In genomic region chr10:24360286-24361127, GRCh38 we compare ENCODE assay signal across 8 cellular contexts.
DNase-seq lines count a peak whose midpoint lies in the region; ATAC-seq and TF ChIP-seq lines count a peak whose summit lies in the region.

No MANE protein-coding gene starts in this region.

- no peaks in the 10 kb centered on the region for H3K27me3 Mint-ChIP-seq in brain

- H3K27ac Mint-ChIP-seq in brain = peak overlapping the region in 4 of 5 experiments; percentile 4 to 82 (median 80)
- no peak overlapping the region for H3K27ac Mint-ChIP-seq in stimulated activated effector memory CD8-positive, alpha-beta T cell treated with anti-CD3 and anti-CD28 coated beads, Interleukin-12 subunit alpha, Interleukin-12 subunit beta, amount 100 ng/mL, for 72 hours

- no peaks in the 10 kb centered on the region for H3K36me3 Mint-ChIP-seq in brain
- no peaks in the 10 kb centered on the region for H3K36me3 Mint-ChIP-seq in stimulated activated effector memory CD8-positive, alpha-beta T cell treated with anti-CD3 and anti-CD28 coated beads, Interleukin-12 subunit alpha, Interleukin-12 subunit beta, amount 100 ng/mL, for 72 hours

- peak overlapping the region in 1 of 5 experiments; percentile 60 for H3K4me3 Mint-ChIP-seq in brain
- H3K4me3 Mint-ChIP-seq in stimulated activated effector memory CD8-positive, alpha-beta T cell treated with anti-CD3 and anti-CD28 coated beads, Interleukin-12 subunit alpha, Interleukin-12 subunit beta, amount 100 ng/mL, for 72 hours = no peak overlapping the region

- no peaks in the 10 kb centered on the region for H3K9me3 Mint-ChIP-seq in brain
- H3K9me3 Mint-ChIP-seq in stimulated activated effector memory CD8-positive, alpha-beta T cell treated with anti-CD3 and anti-CD28 coated beads, Interleukin-12 subunit alpha, Interleukin-12 subunit beta, amount 100 ng/mL, for 72 hours = no peaks in the 10 kb centered on the region

- DNase-seq in AML-193 (lab: John Stamatoyannopoulos, UW) (peak; percentile 26 to 43), NCI-H82 treated with DMSO at 0.1 percent for 48 hours (lab: John Stamatoyannopoulos, UW; ENCODE audit: unreplicated experiment) (peak; percentile 12), inferior parietal cortex (ENCODE audit: extremely low spot score) (peak; percentile 84)
- DNase-seq in stimulated activated CD4-positive, alpha-beta T cell treated with anti-CD3 and anti-CD28 coated beads, Interleukin-4, amount 100 ng/mL, for 1 hour = peak; percentile 11
- no peak for DNase-seq in stimulated activated effector memory CD8-positive, alpha-beta T cell treated with anti-CD3 and anti-CD28 coated beads, Interleukin-12 subunit alpha, Interleukin-12 subunit beta, amount 100 ng/mL, for 72 hours (ENCODE audit: low spot score in 2 of 2)

- ATAC-seq in GM18502 (IDR thresholded peaks at IDR 0.05; ENCODE audit: poor library complexity, unreplicated experiment) (peak; percentile 89), HG03095 (IDR thresholded peaks at IDR 0.05; ENCODE audit: unreplicated experiment) (peak; percentile 73)
- no peak for ATAC-seq in stimulated activated effector memory CD8-positive, alpha-beta T cell treated with anti-CD3 and anti-CD28 coated beads, Interleukin-12 subunit alpha, Interleukin-12 subunit beta, amount 100 ng/mL, for 72 hours

- TF ChIP-seq CTCF in brain (conservative IDR thresholded peaks at IDR 0.05) = peak; percentile 86 to 87

- H3K4me1 Mint-ChIP-seq in brain = peaks cover 29% of the 10 kb centered on the region
- no peaks in the 10 kb centered on the region for H3K4me1 Mint-ChIP-seq in stimulated activated effector memory CD8-positive, alpha-beta T cell treated with anti-CD3 and anti-CD28 coated beads, Interleukin-12 subunit alpha, Interleukin-12 subunit beta, amount 100 ng/mL, for 72 hours

Comparison
In these comparisons a context has a peak if more than half of its experiments do, and no peak if none do; other contexts are left out.
1. DNase-seq: peak in AML-193 (2 of 2), NCI-H82 treated with DMSO at 0.1 percent for 48 hours (single experiment), inferior parietal cortex (single experiment) and stimulated activated CD4-positive, alpha-beta T cell treated with anti-CD3 and anti-CD28 coated beads, Interleukin-4, amount 100 ng/mL, for 1 hour (single experiment); none in stimulated activated effector memory CD8-positive, alpha-beta T cell treated with anti-CD3 and anti-CD28 coated beads, Interleukin-12 subunit alpha, Interleukin-12 subunit beta, amount 100 ng/mL, for 72 hours (0 of 2).